1 cellular context compared by ENCODE assay signal in the genomic region with DNA sequence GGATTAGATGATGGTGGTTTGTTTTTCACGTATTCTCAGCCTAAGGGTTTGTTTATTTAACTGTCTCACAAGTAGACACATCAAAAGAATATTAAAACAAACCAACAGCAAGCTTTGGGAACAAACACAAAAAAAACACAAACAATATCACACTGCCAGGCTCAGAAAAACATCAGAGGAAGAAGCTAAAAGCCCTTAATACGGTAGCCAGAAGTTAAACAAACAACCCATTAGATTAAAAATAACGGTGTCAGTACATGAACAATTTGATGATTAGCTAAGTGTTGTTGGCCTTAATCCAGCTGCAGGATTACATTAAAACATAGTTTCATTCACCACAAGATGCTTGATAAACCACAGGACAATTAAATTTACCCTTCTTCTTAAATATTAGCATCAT.
TF ChIP-seq lines count a peak whose summit lies in the region.

No MANE protein-coding gene starts in this region.

TF ChIP-seq in HEK293, 187 proteins besides CTCF, POLR2A, EP300 and RAD21 (continued from another document):
- TF ChIP-seq, protein P1, sequence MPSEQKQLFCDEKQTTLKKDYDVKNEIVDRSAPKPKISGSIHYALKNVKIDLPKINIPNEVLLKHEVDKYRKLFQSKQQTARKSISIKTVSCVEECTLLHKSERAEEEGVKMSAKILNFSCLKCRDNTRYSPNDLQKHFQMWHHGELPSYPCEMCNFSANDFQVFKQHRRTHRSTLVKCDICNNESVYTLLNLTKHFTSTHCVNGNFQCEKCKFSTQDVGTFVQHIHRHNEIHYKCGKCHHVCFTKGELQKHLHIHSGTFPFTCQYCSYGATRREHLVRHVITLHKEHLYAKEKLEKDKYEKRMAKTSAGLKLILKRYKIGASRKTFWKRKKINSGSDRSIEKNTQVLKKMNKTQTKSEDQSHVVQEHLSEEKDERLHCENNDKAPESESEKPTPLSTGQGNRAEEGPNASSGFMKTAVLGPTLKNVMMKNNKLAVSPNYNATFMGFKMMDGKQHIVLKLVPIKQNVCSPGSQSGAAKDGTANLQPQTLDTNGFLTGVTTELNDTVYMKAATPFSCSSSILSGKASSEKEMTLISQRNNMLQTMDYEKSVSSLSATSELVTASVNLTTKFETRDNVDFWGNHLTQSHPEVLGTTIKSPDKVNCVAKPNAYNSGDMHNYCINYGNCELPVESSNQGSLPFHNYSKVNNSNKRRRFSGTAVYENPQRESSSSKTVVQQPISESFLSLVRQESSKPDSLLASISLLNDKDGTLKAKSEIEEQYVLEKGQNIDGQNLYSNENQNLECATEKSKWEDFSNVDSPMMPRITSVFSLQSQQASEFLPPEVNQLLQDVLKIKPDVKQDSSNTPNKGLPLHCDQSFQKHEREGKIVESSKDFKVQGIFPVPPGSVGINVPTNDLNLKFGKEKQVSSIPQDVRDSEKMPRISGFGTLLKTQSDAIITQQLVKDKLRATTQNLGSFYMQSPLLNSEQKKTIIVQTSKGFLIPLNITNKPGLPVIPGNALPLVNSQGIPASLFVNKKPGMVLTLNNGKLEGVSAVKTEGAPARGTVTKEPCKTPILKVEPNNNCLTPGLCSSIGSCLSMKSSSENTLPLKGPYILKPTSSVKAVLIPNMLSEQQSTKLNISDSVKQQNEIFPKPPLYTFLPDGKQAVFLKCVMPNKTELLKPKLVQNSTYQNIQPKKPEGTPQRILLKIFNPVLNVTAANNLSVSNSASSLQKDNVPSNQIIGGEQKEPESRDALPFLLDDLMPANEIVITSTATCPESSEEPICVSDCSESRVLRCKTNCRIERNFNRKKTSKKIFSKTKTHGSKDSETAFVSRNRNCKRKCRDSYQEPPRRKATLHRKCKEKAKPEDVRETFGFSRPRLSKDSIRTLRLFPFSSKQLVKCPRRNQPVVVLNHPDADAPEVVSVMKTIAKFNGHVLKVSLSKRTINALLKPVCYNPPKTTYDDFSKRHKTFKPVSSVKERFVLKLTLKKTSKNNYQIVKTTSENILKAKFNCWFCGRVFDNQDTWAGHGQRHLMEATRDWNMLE (tag by site-specific recombination; conservative IDR thresholded peaks at IDR 0.05; ENCODE audit: low read depth), result no peak
- TF ChIP-seq PRDM2 (tag by site-specific recombination; IDR thresholded peaks at IDR 0.05; ENCODE audit: borderline replicate concordance) (no peak), OSR2 (tag by site-specific recombination; IDR thresholded peaks at IDR 0.05) (peak; percentile 56; the same call in 1 of the 2 replicates), SP7 (tag by site-specific recombination; IDR thresholded peaks at IDR 0.05) (no peak), ZNF155 (tag by site-specific recombination; IDR thresholded peaks at IDR 0.05) (no peak), BCL11B (tag by site-specific recombination; IDR thresholded peaks at IDR 0.05; ENCODE audit: low read depth) (no peak), ZNF624 (tag by site-specific recombination; IDR thresholded peaks at IDR 0.05) (no peak), KLF10 (tag by site-specific recombination; IDR thresholded peaks at IDR 0.05) (no peak), GFI1B (tag by site-specific recombination; IDR thresholded peaks at IDR 0.05) (no peak), ZNF621 (tag by site-specific recombination; IDR thresholded peaks at IDR 0.05) (no peak), BCL6B (tag by site-specific recombination; IDR thresholded peaks at IDR 0.05) (peak; percentile 26; the same call in 1 of the 2 replicates), KLF16 (tag by site-specific recombination; IDR thresholded peaks at IDR 0.05) (no peak), ZNF600 (tag by site-specific recombination; IDR thresholded peaks at IDR 0.05) (no peak), ZNF19 (tag by site-specific recombination; IDR thresholded peaks at IDR 0.05; ENCODE audit: low read depth) (no peak), ZNF48 (tag by site-specific recombination; IDR thresholded peaks at IDR 0.05) (no peak), ZNF16 (tag by site-specific recombination; IDR thresholded peaks at IDR 0.05; ENCODE audit: low read depth) (no peak), ZNF157 (tag by site-specific recombination; IDR thresholded peaks at IDR 0.05) (no peak), ZNF426 (tag by site-specific recombination; IDR thresholded peaks at IDR 0.05) (no peak), ZNF704 (tag by site-specific recombination; IDR thresholded peaks at IDR 0.05) (no peak)
- TF ChIP-seq, protein P2, sequence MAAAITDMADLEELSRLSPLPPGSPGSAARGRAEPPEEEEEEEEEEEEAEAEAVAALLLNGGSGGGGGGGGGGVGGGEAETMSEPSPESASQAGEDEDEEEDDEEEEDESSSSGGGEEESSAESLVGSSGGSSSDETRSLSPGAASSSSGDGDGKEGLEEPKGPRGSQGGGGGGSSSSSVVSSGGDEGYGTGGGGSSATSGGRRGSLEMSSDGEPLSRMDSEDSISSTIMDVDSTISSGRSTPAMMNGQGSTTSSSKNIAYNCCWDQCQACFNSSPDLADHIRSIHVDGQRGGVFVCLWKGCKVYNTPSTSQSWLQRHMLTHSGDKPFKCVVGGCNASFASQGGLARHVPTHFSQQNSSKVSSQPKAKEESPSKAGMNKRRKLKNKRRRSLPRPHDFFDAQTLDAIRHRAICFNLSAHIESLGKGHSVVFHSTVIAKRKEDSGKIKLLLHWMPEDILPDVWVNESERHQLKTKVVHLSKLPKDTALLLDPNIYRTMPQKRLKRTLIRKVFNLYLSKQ (tag by site-specific recombination; IDR thresholded peaks at IDR 0.05; ENCODE audit: borderline replicate concordance), result no peak
- TF ChIP-seq, protein P3, sequence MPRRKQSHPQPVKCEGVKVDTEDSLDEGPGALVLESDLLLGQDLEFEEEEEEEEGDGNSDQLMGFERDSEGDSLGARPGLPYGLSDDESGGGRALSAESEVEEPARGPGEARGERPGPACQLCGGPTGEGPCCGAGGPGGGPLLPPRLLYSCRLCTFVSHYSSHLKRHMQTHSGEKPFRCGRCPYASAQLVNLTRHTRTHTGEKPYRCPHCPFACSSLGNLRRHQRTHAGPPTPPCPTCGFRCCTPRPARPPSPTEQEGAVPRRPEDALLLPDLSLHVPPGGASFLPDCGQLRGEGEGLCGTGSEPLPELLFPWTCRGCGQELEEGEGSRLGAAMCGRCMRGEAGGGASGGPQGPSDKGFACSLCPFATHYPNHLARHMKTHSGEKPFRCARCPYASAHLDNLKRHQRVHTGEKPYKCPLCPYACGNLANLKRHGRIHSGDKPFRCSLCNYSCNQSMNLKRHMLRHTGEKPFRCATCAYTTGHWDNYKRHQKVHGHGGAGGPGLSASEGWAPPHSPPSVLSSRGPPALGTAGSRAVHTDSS (tag by site-specific recombination; IDR thresholded peaks at IDR 0.05), result no peak
TF ChIP-seq in HEK293: peak in this region for 6.
